In the genomic region with DNA sequence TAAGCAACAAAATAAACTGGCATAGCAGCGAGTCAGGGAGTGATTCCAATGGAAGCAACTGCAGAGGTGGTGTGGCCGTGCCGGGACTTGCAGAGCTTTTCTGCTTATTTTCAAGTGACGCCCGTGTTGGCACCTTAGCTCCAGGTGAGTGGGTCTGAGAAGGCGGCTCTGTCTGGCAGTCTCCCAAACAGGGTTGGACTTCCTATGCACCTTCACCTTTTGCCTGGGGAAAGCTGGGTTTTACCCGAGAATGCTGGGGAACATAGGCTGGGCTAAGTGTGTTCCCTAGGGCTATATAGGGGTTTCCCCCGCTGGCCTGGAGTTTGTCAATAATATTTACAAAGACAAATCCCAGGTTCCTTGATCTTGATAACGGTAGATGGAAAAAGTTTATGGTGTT, we compare ENCODE assay signal across 17 cellular contexts.
DNase-seq lines count a peak whose midpoint lies in the region; ATAC-seq and TF ChIP-seq lines count a peak whose summit lies in the region.
"Had no signal": no experiment of that assay in that cellular context is flagged by ENCODE, and none has a peak within 500 bp of the region (broad histone marks: within the 10 kb centered on the region; RNA-seq: fewer than 3 reads in every experiment).

No MANE protein-coding gene starts in this region.

- DNase-seq in LNCaP clone FGC (ENCODE audit: low read depth) (peak; percentile 94), PC-9 (peak; percentile 66 to 77), esophagus squamous epithelium (lab: John Stamatoyannopoulos, UW) (no peak), renal cortical epithelial cell (ENCODE audit: low read depth) (peak; percentile 26), GM10266 (ENCODE audit: extremely low spot score) (no peak), sigmoid colon (no peak)
- DNase-seq: activated B cell treated with CpG ODN at 0.5 μM for 24 hours; activated naive CD8-positive, alpha-beta T cell treated with anti-CD3 and anti-CD28 coated beads, Interleukin-2, amount 10 ng/mL, durations not matched to agents 7 days and 5 days; AML-193; erythroblast; HCEC 1CT; posterior cingulate gyrus; small intestine; stimulated activated CD4-positive, alpha-beta T cell treated with anti-CD3 and anti-CD28 coated beads, Interleukin-4, amount 100 ng/mL, for 4 hours had no signal

- H3K36me3 ChIP-seq in PC-9 (ENCODE audit: low read depth), result no peaks in the 10 kb centered on the region
- H3K36me3 ChIP-seq in esophagus squamous epithelium, result no peaks in the 10 kb centered on the region
- no peaks in the 10 kb centered on the region for H3K36me3 ChIP-seq in sigmoid colon
- H3K36me3 ChIP-seq: suprapubic skin had no signal

- H3K9me3 ChIP-seq in PC-9 (ENCODE audit: insufficient read depth, low read depth) (peaks cover 14% of the 10 kb centered on the region), esophagus squamous epithelium (peaks cover 0 to 5% (median 5%) of the 10 kb centered on the region in 3 donors), sigmoid colon (peaks cover 0 to 5% (median 0%) of the 10 kb centered on the region in 4 donors)
- H3K9me3 ChIP-seq: suprapubic skin had no signal

- ATAC-seq in HG03039 (IDR thresholded peaks at IDR 0.05; ENCODE audit: unreplicated experiment), result no peak

- no TSS peak for BruUV-seq in PC-9 (replicated peaks; lab: Mats Ljungman, UMichigan)

- TF ChIP-seq CTCF in LNCaP clone FGC (IDR thresholded peaks at IDR 0.05; ENCODE audit: control insufficient read depth, extremely low read depth, insufficient read depth) (no peak), PC-9 (conservative IDR thresholded peaks at IDR 0.05) (no peak), esophagus squamous epithelium (IDR thresholded peaks at IDR 0.05) (peak in 2 of 6 experiments; percentile 16 to 32), GM10266 (IDR thresholded peaks at IDR 0.05; ENCODE audit: control insufficient read depth, insufficient read depth, low read depth, missing control alignments) (no peak), sigmoid colon (IDR thresholded peaks at IDR 0.05) (no peak)

- no peak overlapping the region for H3K4me3 ChIP-seq in LNCaP clone FGC (ENCODE audit: low read depth, low read length)
- H3K4me3 ChIP-seq in PC-9, result no peak overlapping the region
- no peak overlapping the region for H3K4me3 ChIP-seq in esophagus squamous epithelium
- no peak overlapping the region for H3K4me3 ChIP-seq in sigmoid colon
- H3K4me3 ChIP-seq: suprapubic skin had no signal

- no peak for TF ChIP-seq EP300 in sigmoid colon (IDR thresholded peaks at IDR 0.05)

- TF ChIP-seq POLR2A in esophagus squamous epithelium (IDR thresholded peaks at IDR 0.05) (no peak), sigmoid colon (IDR thresholded peaks at IDR 0.05) (no peak)

- H3F3A ChIP-seq in PC-9 (ENCODE audit: insufficient read depth, low read depth), result no peaks in the 10 kb centered on the region

- no peaks in the 10 kb centered on the region for H4K20me1 ChIP-seq in PC-9 (ENCODE audit: insufficient read depth)

- no peaks in the 10 kb centered on the region for H3K9me2 ChIP-seq in PC-9 (ENCODE audit: insufficient read depth)

- H3K4me1 ChIP-seq in PC-9 (replicated peaks; ENCODE audit: insufficient read depth) (no peaks in the 10 kb centered on the region), esophagus squamous epithelium (peaks cover 0 to 26% (median 0%) of the 10 kb centered on the region in 3 donors), sigmoid colon (no peaks in the 10 kb centered on the region)

- H3K27me3 ChIP-seq in PC-9 (ENCODE audit: insufficient read depth, low read depth) (no peaks in the 10 kb centered on the region), esophagus squamous epithelium (no peaks in the 10 kb centered on the region), sigmoid colon (no peaks in the 10 kb centered on the region)
- H3K27me3 ChIP-seq: suprapubic skin had no signal

- CTCF ChIA-PET in PC-9 (lab: Charles Lee), result no interaction called here

- POLR2A ChIA-PET in PC-9 (lab: Charles Lee; ENCODE audit: unreplicated experiment), result interaction anchor here (0.6 kb wide), 1 partner anchor 147 kb away, joined by 6 read pairs; no protein-coding TSS in a partner anchor

- H3K27ac ChIP-seq in PC-9 (no peak overlapping the region), esophagus squamous epithelium (peak overlapping the region in 3 of 4 donors; percentile 13 to 55 (median 51)), sigmoid colon (no peak overlapping the region)
- H3K27ac ChIP-seq: HL-60, suprapubic skin had no signal

- intact Hi-C loops in PC-9 (cut with micrococcal nuclease; ENCODE audit: unreplicated experiment) (loop anchor here (5.0 kb wide), 1 partner anchor 325 kb away; no protein-coding TSS in a partner anchor), esophagus squamous epithelium (cut with DNase I) (no loop called here), sigmoid colon (cut with DNase I) (no loop called here)

- 0 out of 2 replicates have a peak overlapping the region, but pooled peaks have one; percentile 7 for H3K4me2 ChIP-seq in PC-9

- no peaks in the 10 kb centered on the region for H3K79me2 ChIP-seq in PC-9 (ENCODE audit: low read depth)

- WGBS in esophagus squamous epithelium, 2 donors, result 41 to 53% methylated on average over 4 to 8 of the region's 9 CpGs
- 25 to 69% methylated on average over 9 of the region's 9 CpGs for WGBS in sigmoid colon, 2 donors

- H2AFZ ChIP-seq in PC-9, result no peak overlapping the region

Comparison
In these comparisons a context has a peak if more than half of its experiments do, and no peak if none do; other contexts are left out.
1. DNase-seq: peak in LNCaP clone FGC (single experiment), PC-9 (2 of 2) and renal cortical epithelial cell (single experiment); none in esophagus squamous epithelium (single experiment), GM10266 (single experiment) and sigmoid colon (single experiment).
2. H3K27ac ChIP-seq: peak in esophagus squamous epithelium (3 of 4); none in PC-9 (single experiment) and sigmoid colon (0 of 4).